In genomic region chr10:22345301-22346086, GRCh38 we compare ENCODE assay signal across 8 cellular contexts. TPM values are rescaled to one million over a fixed set of nuclear protein-coding genes. Genes with fewer than 3 reads are reported as not detected.
DNase-seq lines count a peak whose midpoint lies in the region; ATAC-seq, FAIRE-seq and TF ChIP-seq lines count a peak whose summit lies in the region.
"Had no signal": no experiment of that assay in that cellular context is flagged by ENCODE, and none has a peak within 500 bp of the region (broad histone marks: within the 10 kb centered on the region; RNA-seq: fewer than 3 reads in every experiment).

Gene SPAG6 (plus strand): TSS chr10:22345496. CDS start chr10:22345612, 116 bp downstream.

- H3K27me3 ChIP-seq in GM12878 (replicated peaks in 1 of 2; ENCODE audit: control insufficient read depth in 2 of 2, insufficient read depth in 2 of 2, low read length in 1 of 2) (peaks cover 5 to 8% of the 10 kb centered on the region in 2 experiments; a peak in 3 of 4 replicates), lung (ENCODE audit: control insufficient read depth, insufficient read depth) (peaks cover 8% of the 10 kb centered on the region), testis (no peaks in the 10 kb centered on the region), gastrocnemius medialis (peaks cover 52 to 60% (median 59%) of the 10 kb centered on the region in 3 donors)

- no peak for TF ChIP-seq EP300 in GM12878 (IDR thresholded peaks at IDR 0.05; ENCODE audit: borderline replicate concordance in 1 of 2, control insufficient read depth in 1 of 2, low read depth in 2 of 2, low read length in 2 of 2)

- TF ChIP-seq POLR2A in GM12878 (IDR thresholded peaks at IDR 0.05; ENCODE audit: low read depth, low read length) (no peak), testis (IDR thresholded peaks at IDR 0.05) (no peak), gastrocnemius medialis (IDR thresholded peaks at IDR 0.05) (no peak)

- CTCF ChIA-PET in GM12878 (lab: Yijun Ruan, JAX): no interaction called here

- WGBS in GM12878 (ENCODE audit: insufficient coverage, insufficient replicate concordance, low lambda C conversion rate, missing lambda C conversion rate): 49% methylated on average over 65 of the region's 83 CpGs
- 6 to 9% methylated on average over 81 to 83 of the region's 83 CpGs for WGBS in lung, 2 donors
- 5 to 17% methylated on average over 1 to 82 of the region's 83 CpGs for WGBS in testis, 2 donors

- H3K9me3 ChIP-seq in GM12878 (replicated peaks; ENCODE audit: control insufficient read depth, insufficient read depth, low read length): peaks cover 4% of the 10 kb centered on the region; the same call in 1 of the 3 replicates
- H3K9me3 ChIP-seq in lung (ENCODE audit: control insufficient read depth in 2 of 2, insufficient read depth in 1 of 2, low read length in 1 of 2): peaks cover 0 to 8% of the 10 kb centered on the region in 2 donors
- H3K9me3 ChIP-seq in testis: no peaks in the 10 kb centered on the region
- H3K9me3 ChIP-seq in gastrocnemius medialis: no peaks in the 10 kb centered on the region

- POLR2A ChIA-PET in GM12878 (lab: Charles Lee): no interaction called here

- TF ChIP-seq CTCF in GM12878 (IDR thresholded peaks at IDR 0.05 in 2 of 3, conservative IDR thresholded peaks at IDR 0.05 in 1 of 3; ENCODE audit: control insufficient read depth in 2 of 3, extremely low read depth in 1 of 3, insufficient read depth in 1 of 3, low read depth in 3 of 3, low read length in 3 of 3) (no peak), lung (IDR thresholded peaks at IDR 0.05; ENCODE audit: control extremely low read depth, extremely low read depth) (no peak), testis (IDR thresholded peaks at IDR 0.05) (no peak), gastrocnemius medialis (IDR thresholded peaks at IDR 0.05 in 4 of 5, conservative IDR thresholded peaks at IDR 0.05 in 1 of 5) (no peak)

- ATAC-seq in GM21717 (IDR thresholded peaks at IDR 0.05; ENCODE audit: unreplicated experiment) (peak; percentile 36), GM12878 (no peak), lung (ENCODE audit: insufficient read depth, low FRiP score) (no peak), GM19328 (IDR thresholded peaks at IDR 0.05; ENCODE audit: unreplicated experiment) (no peak), gastrocnemius medialis (no peak)

- H3K36me3 ChIP-seq in GM12878 (ENCODE audit: control insufficient read depth in 2 of 2, insufficient read depth in 2 of 2, low read length in 1 of 2): no peaks in the 10 kb centered on the region
- H3K36me3 ChIP-seq in lung (ENCODE audit: control insufficient read depth in 2 of 2, insufficient read depth in 2 of 2, low read length in 2 of 2): no peaks in the 10 kb centered on the region
- no peaks in the 10 kb centered on the region for H3K36me3 ChIP-seq in testis (ENCODE audit: low read depth, missing control alignments)
- no peaks in the 10 kb centered on the region for H3K36me3 ChIP-seq in gastrocnemius medialis

- H4K20me1 ChIP-seq in GM12878 (ENCODE audit: control insufficient read depth, insufficient read depth): no peaks in the 10 kb centered on the region

- peak within 1 kb of the TSS; percentile 47; the same call in 1 of the 2 replicates for H3K4me3 ChIP-seq in GM12878
- H3K4me3 ChIP-seq in lung: peak within 1 kb of the TSS; percentile 9
- peak within 1 kb of the TSS; percentile 46 to 62 for H3K4me3 ChIP-seq in testis
- H3K4me3 ChIP-seq in gastrocnemius medialis: peak within 1 kb of the TSS in 2 of 4 donors; percentile 24 to 45

- H3K4me2 ChIP-seq in GM12878 (ENCODE audit: control insufficient read depth, insufficient read depth): peak within 1 kb of the TSS; percentile 31

- in situ Hi-C loops in GM12878 (cut with MboI): no loop called here
- in situ Hi-C loops in gastrocnemius medialis (cut with MboI; ENCODE audit: low sequenced_read_pairs in 4 of 4): no loop called here

- H3K27ac ChIP-seq in GM12878 (ENCODE audit: control insufficient read depth, insufficient read depth) (no peak within 1 kb of the TSS), lung (ENCODE audit: low read depth in 1 of 2, low read length in 1 of 2) (no peak within 1 kb of the TSS), testis (no peak within 1 kb of the TSS), gastrocnemius medialis (no peak within 1 kb of the TSS)

- H3K9ac ChIP-seq in GM12878 (ENCODE audit: control insufficient read depth, insufficient read depth, low read length): no peak within 1 kb of the TSS

- H3K79me2 ChIP-seq in GM12878 (ENCODE audit: control insufficient read depth, insufficient read depth, low read length): no peaks in the 10 kb centered on the region

- no peak for FAIRE-seq in GM12878 (lab: Jason Lieb, UNC)

- intact Hi-C loops in GM12878 (cut with micrococcal nuclease; ENCODE audit: unreplicated experiment): no loop called here
- intact Hi-C loops in testis (cut with DNase I; ENCODE audit: low total_unique reads): loop anchor here (10.0 kb wide), 1 partner anchor 89 kb away; no protein-coding TSS in a partner anchor
- intact Hi-C loops in gastrocnemius medialis (cut with DNase I; ENCODE audit: low total_unique reads): no loop called here

- RAD21 ChIA-PET in GM12878 (lab: Charles Lee; ENCODE audit: unreplicated experiment): interaction anchor here (1.5 kb wide), 1 partner anchor 21 kb away, joined by 4 read pairs; no protein-coding TSS in a partner anchor

- TF ChIP-seq RAD21 in GM12878 (IDR thresholded peaks at IDR 0.05; ENCODE audit: insufficient read depth, low read depth, low read length): no peak

- DNase-seq in NCI-H748 (lab: John Stamatoyannopoulos, UW; ENCODE audit: unreplicated experiment): peak; percentile 93
- DNase-seq in GM12878 (ENCODE audit: low read depth, low spot score): no peak
- peak; percentile 61 for DNase-seq in lung (ENCODE audit: low spot score)
- peak; percentile 96 for DNase-seq in testis
- DNase-seq in gastrocnemius medialis: no peak

- SMC1A ChIA-PET in GM12878 (lab: Charles Lee; ENCODE audit: uncharacterized antibody, unreplicated experiment): interaction anchor here (0.7 kb wide), 1 partner anchor 29 kb away, joined by 3 read pairs; no protein-coding TSS in a partner anchor

- peaks cover 11% of the 10 kb centered on the region; the same call in 1 of the 2 replicates for H3K4me1 ChIP-seq in GM12878 (ENCODE audit: control insufficient read depth, insufficient read depth, low read length)
- H3K4me1 ChIP-seq in lung (ENCODE audit: control insufficient read depth in 2 of 2, insufficient read depth in 2 of 2, low read length in 2 of 2): no peaks in the 10 kb centered on the region
- H3K4me1 ChIP-seq in testis: peaks cover 11% of the 10 kb centered on the region
- peaks cover 0 to 7% of the 10 kb centered on the region in 2 donors for H3K4me1 ChIP-seq in gastrocnemius medialis

- BruUV-seq in GM12878 (replicated peaks; lab: Mats Ljungman, UMichigan): no TSS peak

- no peak within 1 kb of the TSS; the same call in 1 of the 2 replicates for H2AFZ ChIP-seq in GM12878 (ENCODE audit: control insufficient read depth, low read depth, low read length)

TF ChIP-seq in GM12878, 131 proteins besides CTCF, POLR2A, EP300 and RAD21 (continues in another document):
- TF ChIP-seq TARDBP (IDR thresholded peaks at IDR 0.05; ENCODE audit: borderline replicate concordance) (no peak), ZNF687 (IDR thresholded peaks at IDR 0.05) (0 out of 2 replicates have a peak, but pooled peaks have one; percentile 28), CREB1 (IDR thresholded peaks at IDR 0.05; ENCODE audit: low read depth) (peak; percentile 76)

RNA-seq across cellular contexts. Expression of gene SPAG6, which starts in this region (rescaled TPM):
- total RNA-seq in GM12878 (2013; cell fraction: nucleolus; rRNA removed): 0.21 and 0.49 TPM in 2 replicates
- total RNA-seq in GM12878 (2014; rRNA removed) (0.27 and 0.51 TPM in 2 replicates), GM12878 (2014; rRNA removed; fragmentation: Illumina TruSeq; extraction: Trizol) (0.40 and 0.60 TPM in 2 replicates), GM12878 (2021) (0.21 and 0.36 TPM in 2 replicates), lung (10 to 100 TPM; 34.2 to 40.1 TPM), testis (100 to 1,000 TPM in 1 of 2 donors, 10 to 100 TPM in 1; 77.4 to 103 TPM), gastrocnemius medialis (under 1 TPM in 1 of 4 donors, not detected in 3; 0.12 TPM)
- polyA plus RNA-seq in GM12878 (2011; ENCODE audit: low read depth): 0.10 TPM
- polyA plus RNA-seq in GM12878 (2011; rRNA removed) (0.34 and 0.71 TPM in 2 replicates), GM12878 (2014; fragmentation: Illumina TruSeq; extraction: Trizol) (0.53 and 0.95 TPM in 2 replicates), GM12878 (2014; fragmentation: Nextera tagmentation; extraction: Ambion mirVana) (under 1 TPM; 0.13 to 0.26 TPM), GM12878 (2014; rRNA removed) (0.65 and 0.99 TPM in 2 replicates), GM12878 (2016; fragmentation: Nextera tagmentation; extraction: Ambion mirVana) (under 1 TPM in 1 of 2 experiments, not detected in 1; 0.43 TPM), lung (10 to 100 TPM; 12.2 to 13.1 TPM), testis (ENCODE audit: insufficient read depth, low read depth, low replicate concordance) (258 TPM)
- polyA plus RNA-seq in GM12878 (2011; cell fraction: cytosol; rRNA removed): 0.16 and 0.25 TPM in 2 replicates
- 0.30 and 0.38 TPM in 2 replicates for polyA plus RNA-seq in GM12878 (2011; cell fraction: nucleus; rRNA removed)
- 0.21 and 0.24 TPM in 2 replicates for polyA plus RNA-seq in GM12878 (2012)
- 0.21 and 0.22 TPM in 2 replicates for polyA minus RNA-seq in GM12878 (2011; rRNA and poly(A)+ RNA removed)
- polyA minus RNA-seq in GM12878 (2011; cell fraction: cytosol; rRNA and poly(A)+ RNA removed): not detected in 2 replicates
- 0.36 TPM in 1 of 2 replicates, not detected in the other for polyA minus RNA-seq in GM12878 (2011; cell fraction: nucleus; rRNA and poly(A)+ RNA removed)
- total RNA-seq: fibroblast of villous mesenchyme had no signal

Comparison
In these comparisons a context has a peak if more than half of its experiments do, and no peak if none do; other contexts are left out.
1. RNA of gene SPAG6 (total RNA-seq): 77.4 to 103 TPM in testis and 34.2 to 40.1 TPM in lung; 0.21 to 0.60 TPM in GM12878 and 0.12 TPM in gastrocnemius medialis; every median in the first group is over 10 times any median in the second.
2. RNA of gene SPAG6 (polyA plus RNA-seq): 258 TPM in testis (single experiment); 12.2 to 13.1 TPM in lung and 0.10 to 0.99 TPM in GM12878; every median in the first group is over 10 times any median in the second.
3. DNase-seq: peak in NCI-H748 (single experiment), lung (single experiment) and testis (single experiment); none in GM12878 (single experiment) and gastrocnemius medialis (0 of 2).